Comparison of ENCODE assay signal across 16 cellular contexts in genomic region chr2:190412971-190413370, GRCh38. TPM values are rescaled to one million over a fixed set of nuclear protein-coding genes. Genes with fewer than 3 reads are reported as not detected.
DNase-seq lines count a peak whose midpoint lies in the region; ATAC-seq lines count a peak whose summit lies in the region.
"Had no signal": no experiment of that assay in that cellular context is flagged by ENCODE, and none has a peak within 500 bp of the region (broad histone marks: within the 10 kb centered on the region; RNA-seq: fewer than 3 reads in every experiment).

No MANE protein-coding gene starts in this region.

- H3K27me3 ChIP-seq in iPS-20b (ENCODE audit: insufficient read depth, low read length), result peaks cover 21% of the 10 kb centered on the region
- H3K27me3 ChIP-seq: sigmoid colon, thyroid gland had no signal

- no peak for DNase-seq in activated naive CD4-positive, alpha-beta T cell treated with anti-CD3 and anti-CD28 coated beads, Interleukin-2, amount 50 U/mL, for 72 hours (ENCODE audit: low spot score in 2 of 2)
- DNase-seq in activated naive CD8-positive, alpha-beta T cell treated with anti-CD3 and anti-CD28 coated beads, Interleukin-2, amount 10 ng/mL, durations not matched to agents 7 days and 5 days, result no peak
- DNase-seq in DMS114 treated with DMSO at 0.1 percent for 48 hours (lab: John Stamatoyannopoulos, UW; ENCODE audit: unreplicated experiment) (no peak), NCI-H226 (no peak), caudate nucleus (lab: John Stamatoyannopoulos, UW) (no peak)
- DNase-seq: activated effector memory CD4-positive, alpha-beta T cell treated with anti-CD3 and anti-CD28 coated beads, Interleukin-2, amount 50 U/mL, for 16 hours; H9; sigmoid colon; stimulated activated CD4-positive, alpha-beta T cell treated with anti-CD3 and anti-CD28 coated beads, Interleukin-2, amount 100 ng/mL, for 48 hours; T-helper 1 cell; WERI-Rb-1 had no signal

- no peaks in the 10 kb centered on the region for H3K9me3 ChIP-seq in iPS-20b (ENCODE audit: insufficient read depth, low read depth, low read length)
- H3K9me3 ChIP-seq: sigmoid colon, thyroid gland had no signal

- H3K4me3 Mint-ChIP-seq in activated naive CD4-positive, alpha-beta T cell treated with anti-CD3 and anti-CD28 coated beads, Interleukin-2, amount 50 U/mL, for 24 hours, result no peak overlapping the region
- H3K4me3 Mint-ChIP-seq in activated naive CD8-positive, alpha-beta T cell treated with anti-CD3 and anti-CD28 coated beads, Interleukin-2, amount 10 ng/mL, durations not matched to agents 7 days and 5 days, result peak overlapping the region; percentile 29
- H3K4me3 Mint-ChIP-seq: mesothelial cell of epicardium had no signal

- POLR2A ChIA-PET in activated naive CD8-positive, alpha-beta T cell treated with anti-CD3 and anti-CD28 coated beads, Interleukin-2, amount 10 ng/mL, durations not matched to agents 7 days and 5 days (lab: Charles Lee), result no interaction called here

- no peak overlapping the region for H3K9ac ChIP-seq in iPS-20b (ENCODE audit: low read depth, low read length)

- ATAC-seq in activated naive CD4-positive, alpha-beta T cell treated with anti-CD3 and anti-CD28 coated beads, Interleukin-2, amount 50 U/mL, for 72 hours, result no peak
- no peak for ATAC-seq in activated naive CD8-positive, alpha-beta T cell treated with anti-CD3 and anti-CD28 coated beads, Interleukin-2, amount 10 ng/mL, durations not matched to agents 7 days and 5 days (ENCODE audit: low read depth)

- peak overlapping the region; percentile 24 for H3K27ac Mint-ChIP-seq in activated naive CD4-positive, alpha-beta T cell treated with anti-CD3 and anti-CD28 coated beads, Interleukin-2, amount 50 U/mL, for 24 hours
- H3K27ac Mint-ChIP-seq in activated naive CD4-positive, alpha-beta T cell treated with anti-CD3 and anti-CD28 coated beads, Interleukin-2, amount 50 U/mL, for 72 hours, result peak overlapping the region in 1 of 2 donors; percentile 59
- peak overlapping the region; percentile 44 for H3K27ac Mint-ChIP-seq in activated naive CD8-positive, alpha-beta T cell treated with anti-CD3 and anti-CD28 coated beads, Interleukin-2, amount 10 ng/mL, durations not matched to agents 7 days and 5 days
- H3K27ac Mint-ChIP-seq: mesothelial cell of epicardium had no signal

- H3K4me3 ChIP-seq in iPS-20b (ENCODE audit: low read length), result peak overlapping the region; percentile 8; the same call in 1 of the 2 replicates
- H3K4me3 ChIP-seq: sigmoid colon, thyroid gland had no signal

- no peaks in the 10 kb centered on the region for H3K9me3 Mint-ChIP-seq in activated naive CD4-positive, alpha-beta T cell treated with anti-CD3 and anti-CD28 coated beads, Interleukin-2, amount 50 U/mL, for 24 hours
- H3K9me3 Mint-ChIP-seq in activated naive CD4-positive, alpha-beta T cell treated with anti-CD3 and anti-CD28 coated beads, Interleukin-2, amount 50 U/mL, for 72 hours, result no peaks in the 10 kb centered on the region
- no peaks in the 10 kb centered on the region for H3K9me3 Mint-ChIP-seq in activated naive CD8-positive, alpha-beta T cell treated with anti-CD3 and anti-CD28 coated beads, Interleukin-2, amount 10 ng/mL, durations not matched to agents 7 days and 5 days
- H3K9me3 Mint-ChIP-seq: H9, mesothelial cell of epicardium had no signal

- H3K27ac ChIP-seq in iPS-20b (ENCODE audit: low read length) (no peak overlapping the region), temporal lobe (ENCODE audit: low read depth, low read length) (peak overlapping the region; percentile 47), caudate nucleus (ENCODE audit: low read depth, low read length) (no peak overlapping the region)
- H3K27ac ChIP-seq: sigmoid colon, WERI-Rb-1 had no signal

- H3K36me3 ChIP-seq in iPS-20b (ENCODE audit: insufficient read depth, low read depth, low read length), result no peaks in the 10 kb centered on the region
- H3K36me3 ChIP-seq: sigmoid colon, thyroid gland, WERI-Rb-1 had no signal

- peaks cover 4% of the 10 kb centered on the region for H3K36me3 Mint-ChIP-seq in activated naive CD4-positive, alpha-beta T cell treated with anti-CD3 and anti-CD28 coated beads, Interleukin-2, amount 50 U/mL, for 24 hours
- H3K36me3 Mint-ChIP-seq in activated naive CD4-positive, alpha-beta T cell treated with anti-CD3 and anti-CD28 coated beads, Interleukin-2, amount 50 U/mL, for 72 hours, result peaks cover 5 to 22% of the 10 kb centered on the region in 2 donors
- peaks cover 12% of the 10 kb centered on the region for H3K36me3 Mint-ChIP-seq in activated naive CD8-positive, alpha-beta T cell treated with anti-CD3 and anti-CD28 coated beads, Interleukin-2, amount 10 ng/mL, durations not matched to agents 7 days and 5 days
- H3K36me3 Mint-ChIP-seq: mesothelial cell of epicardium had no signal

- peaks cover 9% of the 10 kb centered on the region; the same call in 1 of the 2 replicates for H3K4me1 ChIP-seq in iPS-20b (ENCODE audit: insufficient read depth, low read length)

- no peaks in the 10 kb centered on the region for H3K27me3 Mint-ChIP-seq in activated naive CD4-positive, alpha-beta T cell treated with anti-CD3 and anti-CD28 coated beads, Interleukin-2, amount 50 U/mL, for 24 hours
- H3K27me3 Mint-ChIP-seq in activated naive CD8-positive, alpha-beta T cell treated with anti-CD3 and anti-CD28 coated beads, Interleukin-2, amount 10 ng/mL, durations not matched to agents 7 days and 5 days, result no peaks in the 10 kb centered on the region

- peaks cover 82% of the 10 kb centered on the region for H3K4me1 Mint-ChIP-seq in activated naive CD4-positive, alpha-beta T cell treated with anti-CD3 and anti-CD28 coated beads, Interleukin-2, amount 50 U/mL, for 24 hours
- peaks cover 51% of the 10 kb centered on the region for H3K4me1 Mint-ChIP-seq in activated naive CD8-positive, alpha-beta T cell treated with anti-CD3 and anti-CD28 coated beads, Interleukin-2, amount 10 ng/mL, durations not matched to agents 7 days and 5 days

RNA-seq across cellular contexts. Expression of gene MFSD6, which starts 4.8 kb away (rescaled TPM):
- 10 to 100 TPM; 18.8 to 37.5 TPM for total RNA-seq in activated naive CD4-positive, alpha-beta T cell treated with anti-CD3 and anti-CD28 coated beads, Interleukin-2, amount 50 U/mL, for 72 hours
- total RNA-seq in activated naive CD8-positive, alpha-beta T cell treated with anti-CD3 and anti-CD28 coated beads, Interleukin-2, amount 10 ng/mL, durations not matched to agents 7 days and 5 days, result 10 to 100 TPM; 51.3 to 56.7 TPM
- total RNA-seq in temporal lobe, result 33.4 TPM
